ENCODE assay signal across 1 cellular context in the genomic region with DNA sequence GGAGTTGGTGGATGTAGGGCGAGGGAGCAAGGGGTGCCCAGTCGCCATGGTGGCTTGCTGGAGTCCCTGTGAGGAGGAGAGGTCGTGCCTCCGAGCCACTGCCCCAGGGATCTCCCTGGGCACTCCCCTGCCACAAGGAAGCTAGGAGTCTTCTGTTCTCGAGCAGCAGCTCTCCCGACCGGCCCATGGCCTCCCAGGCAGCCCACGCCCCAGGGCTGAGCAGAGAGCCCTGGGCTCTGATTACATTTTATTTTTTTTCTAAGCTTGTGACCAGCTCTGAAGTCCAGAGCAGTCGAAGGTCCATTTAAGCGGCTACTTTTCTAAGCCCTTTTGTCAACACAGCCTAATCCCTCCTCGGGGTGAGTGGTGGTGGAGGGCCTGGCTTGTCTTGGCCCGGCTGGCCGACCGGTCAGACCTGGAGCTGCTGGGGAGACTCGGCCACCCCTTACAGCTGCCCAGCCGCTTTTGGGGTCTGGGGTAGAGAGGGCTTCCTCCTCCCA.
TF ChIP-seq lines count a peak whose summit lies in the region.

No MANE protein-coding gene starts in this region.

TF ChIP-seq in GM23338, 12 proteins besides CTCF, POLR2A, EP300 and RAD21 (continued from another document):
- TF ChIP-seq, protein P1, sequence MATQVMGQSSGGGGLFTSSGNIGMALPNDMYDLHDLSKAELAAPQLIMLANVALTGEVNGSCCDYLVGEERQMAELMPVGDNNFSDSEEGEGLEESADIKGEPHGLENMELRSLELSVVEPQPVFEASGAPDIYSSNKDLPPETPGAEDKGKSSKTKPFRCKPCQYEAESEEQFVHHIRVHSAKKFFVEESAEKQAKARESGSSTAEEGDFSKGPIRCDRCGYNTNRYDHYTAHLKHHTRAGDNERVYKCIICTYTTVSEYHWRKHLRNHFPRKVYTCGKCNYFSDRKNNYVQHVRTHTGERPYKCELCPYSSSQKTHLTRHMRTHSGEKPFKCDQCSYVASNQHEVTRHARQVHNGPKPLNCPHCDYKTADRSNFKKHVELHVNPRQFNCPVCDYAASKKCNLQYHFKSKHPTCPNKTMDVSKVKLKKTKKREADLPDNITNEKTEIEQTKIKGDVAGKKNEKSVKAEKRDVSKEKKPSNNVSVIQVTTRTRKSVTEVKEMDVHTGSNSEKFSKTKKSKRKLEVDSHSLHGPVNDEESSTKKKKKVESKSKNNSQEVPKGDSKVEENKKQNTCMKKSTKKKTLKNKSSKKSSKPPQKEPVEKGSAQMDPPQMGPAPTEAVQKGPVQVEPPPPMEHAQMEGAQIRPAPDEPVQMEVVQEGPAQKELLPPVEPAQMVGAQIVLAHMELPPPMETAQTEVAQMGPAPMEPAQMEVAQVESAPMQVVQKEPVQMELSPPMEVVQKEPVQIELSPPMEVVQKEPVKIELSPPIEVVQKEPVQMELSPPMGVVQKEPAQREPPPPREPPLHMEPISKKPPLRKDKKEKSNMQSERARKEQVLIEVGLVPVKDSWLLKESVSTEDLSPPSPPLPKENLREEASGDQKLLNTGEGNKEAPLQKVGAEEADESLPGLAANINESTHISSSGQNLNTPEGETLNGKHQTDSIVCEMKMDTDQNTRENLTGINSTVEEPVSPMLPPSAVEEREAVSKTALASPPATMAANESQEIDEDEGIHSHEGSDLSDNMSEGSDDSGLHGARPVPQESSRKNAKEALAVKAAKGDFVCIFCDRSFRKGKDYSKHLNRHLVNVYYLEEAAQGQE (IDR thresholded peaks at IDR 0.05; ENCODE audit: unreplicated experiment), result no peak
- TF ChIP-seq ZNF331 (CRISPR knock-in tag; IDR thresholded peaks at IDR 0.05; ENCODE audit: low read depth) (no peak), STAT1 (IDR thresholded peaks at IDR 0.05; ENCODE audit: unreplicated experiment) (no peak), CREB1 (CRISPR knock-in tag; IDR thresholded peaks at IDR 0.05; ENCODE audit: low read depth) (no peak), ETS1 (IDR thresholded peaks at IDR 0.05) (no peak)
